ENCODE assay signal across 8 cellular contexts in the genomic region with DNA sequence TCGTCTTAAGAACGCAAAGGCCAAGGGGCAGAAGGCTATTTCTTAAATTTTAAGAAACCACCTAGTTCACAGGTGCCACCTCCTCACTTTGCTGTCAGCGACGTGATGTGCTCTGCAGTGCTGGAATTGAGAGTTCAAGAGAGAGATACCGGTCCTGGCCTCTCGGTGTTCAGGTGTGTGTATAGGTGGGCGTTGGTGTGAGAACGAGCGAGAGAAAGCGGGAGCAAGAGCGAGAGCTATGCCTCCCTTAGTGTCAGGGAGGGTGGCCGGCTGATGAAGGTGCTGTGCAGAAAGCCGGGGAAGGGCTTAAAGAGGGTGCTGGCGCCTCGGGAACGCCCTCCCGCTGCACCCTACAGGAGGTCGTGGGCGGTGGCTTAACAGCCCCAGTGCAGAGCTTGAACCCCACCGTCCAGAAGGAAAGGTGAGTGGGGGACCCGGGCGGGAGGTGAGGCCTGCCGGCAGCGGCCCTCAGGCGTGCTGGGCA.
A peak's percentile ranks its signal among the peaks of the same experiment; 100 is the strongest.
DNase-seq lines count a peak whose midpoint lies in the region; ATAC-seq and TF ChIP-seq lines count a peak whose summit lies in the region.

No MANE protein-coding gene starts in this region.

- H3K4me3 Mint-ChIP-seq in T-helper 1 cell treated with Interleukin-12 subunit alpha and Interleukin-12 subunit beta and Interleukin-4 antibody, amounts not matched to agents 30 μg/mL and 1 μg/mL, for 36 hours = peak overlapping the region; percentile 75
- H3K4me3 Mint-ChIP-seq in stimulated activated effector memory CD8-positive, alpha-beta T cell treated with anti-CD3 and anti-CD28 coated beads, Interleukin-12 subunit alpha, Interleukin-12 subunit beta, amount 100 ng/mL, for 72 hours = peak overlapping the region; percentile 71

- H3K36me3 Mint-ChIP-seq in T-helper 1 cell treated with Interleukin-12 subunit alpha and Interleukin-12 subunit beta and Interleukin-4 antibody, amounts not matched to agents 30 μg/mL and 1 μg/mL, for 36 hours (ENCODE audit: low read depth) = peaks cover 1% of the 10 kb centered on the region
- no peaks in the 10 kb centered on the region for H3K36me3 Mint-ChIP-seq in stimulated activated effector memory CD8-positive, alpha-beta T cell treated with anti-CD3 and anti-CD28 coated beads, Interleukin-12 subunit alpha, Interleukin-12 subunit beta, amount 100 ng/mL, for 72 hours

- DNase-seq in T-helper 1 cell = no peak
- DNase-seq in OCI-LY7 (ENCODE audit: low spot score) = peak; percentile 29
- DNase-seq in esophagus muscularis mucosa (ENCODE audit: extremely low spot score) = no peak
- no peak for DNase-seq in stimulated activated effector memory CD8-positive, alpha-beta T cell treated with anti-CD3 and anti-CD28 coated beads, Interleukin-12 subunit alpha, Interleukin-12 subunit beta, amount 100 ng/mL, for 72 hours (ENCODE audit: low spot score in 2 of 2)
- no peak for DNase-seq in ureter (ENCODE audit: low spot score)
- DNase-seq in hypothalamus (lab: John Stamatoyannopoulos, UW) = no peak

- peak overlapping the region; percentile 93 for H3K4me3 ChIP-seq in OCI-LY7 (ENCODE audit: low read depth, low read length, poor library complexity, severe bottlenecking)
- peak overlapping the region; percentile 35 to 58 (median 44) for H3K4me3 ChIP-seq in esophagus muscularis mucosa

- H3K27ac ChIP-seq in OCI-LY7 (ENCODE audit: low read depth, low read length, poor library complexity, severe bottlenecking) = no peak overlapping the region
- H3K27ac ChIP-seq in esophagus muscularis mucosa (replicated peaks in 1 of 4) = no peak overlapping the region

- H3K27me3 Mint-ChIP-seq in T-helper 1 cell treated with Interleukin-12 subunit alpha and Interleukin-12 subunit beta and Interleukin-4 antibody, amounts not matched to agents 30 μg/mL and 1 μg/mL, for 36 hours (ENCODE audit: low read depth) = peaks cover 79% of the 10 kb centered on the region

- POLR2A ChIA-PET in OCI-LY7 (lab: Charles Lee) = interaction anchor here (0.9 kb wide), 1 partner anchor 9 kb away, joined by 3 read pairs; no protein-coding TSS in a partner anchor

- peak overlapping the region; percentile 55; the same call in 1 of the 2 replicates for H2AFZ ChIP-seq in OCI-LY7 (ENCODE audit: low read length)

- TF ChIP-seq EP300 in esophagus muscularis mucosa (IDR thresholded peaks at IDR 0.05) = no peak

- no peak for TF ChIP-seq CTCF in OCI-LY7 (conservative IDR thresholded peaks at IDR 0.05; ENCODE audit: low read length)
- TF ChIP-seq CTCF in esophagus muscularis mucosa (IDR thresholded peaks at IDR 0.05) = no peak

- H3K36me3 ChIP-seq in OCI-LY7 (ENCODE audit: insufficient read depth, low read length) (no peaks in the 10 kb centered on the region), esophagus muscularis mucosa (no peaks in the 10 kb centered on the region)

- no peak for ATAC-seq in stimulated activated effector memory CD8-positive, alpha-beta T cell treated with anti-CD3 and anti-CD28 coated beads, Interleukin-12 subunit alpha, Interleukin-12 subunit beta, amount 100 ng/mL, for 72 hours
- no peak for ATAC-seq in GM18867 (IDR thresholded peaks at IDR 0.05; ENCODE audit: unreplicated experiment)

- no peaks in the 10 kb centered on the region for H3K9me3 ChIP-seq in OCI-LY7 (ENCODE audit: low read length)
- H3K9me3 ChIP-seq in esophagus muscularis mucosa = peaks cover 0 to 17% (median 11%) of the 10 kb centered on the region in 4 donors

- H4K20me1 ChIP-seq in OCI-LY7 (ENCODE audit: insufficient read depth, low read length) = no peaks in the 10 kb centered on the region

- H3K27ac Mint-ChIP-seq in T-helper 1 cell treated with Interleukin-12 subunit alpha and Interleukin-12 subunit beta and Interleukin-4 antibody, amounts not matched to agents 30 μg/mL and 1 μg/mL, for 36 hours = peak overlapping the region; percentile 61
- H3K27ac Mint-ChIP-seq in stimulated activated effector memory CD8-positive, alpha-beta T cell treated with anti-CD3 and anti-CD28 coated beads, Interleukin-12 subunit alpha, Interleukin-12 subunit beta, amount 100 ng/mL, for 72 hours = no peak overlapping the region

- intact Hi-C loops in OCI-LY7 (cut with micrococcal nuclease; ENCODE audit: unreplicated experiment) = loop anchor here (5.0 kb wide), 2 partner anchors 302 to 343 kb away; a partner anchor contains a TSS
- intact Hi-C loops in esophagus muscularis mucosa (cut with DNase I) = no loop called here

- H3K27me3 ChIP-seq in esophagus muscularis mucosa = peaks cover 13 to 100% (median 62%) of the 10 kb centered on the region in 4 donors

- H3K9me2 ChIP-seq in OCI-LY7 (ENCODE audit: insufficient read depth, low read length) = no peaks in the 10 kb centered on the region

- no peak for TF ChIP-seq POLR2A in esophagus muscularis mucosa (IDR thresholded peaks at IDR 0.05; ENCODE audit: low read depth)

- CTCF ChIA-PET in OCI-LY7 (lab: Charles Lee; ENCODE audit: unreplicated experiment) = no interaction called here

- H3K79me2 ChIP-seq in OCI-LY7 (ENCODE audit: insufficient read depth, low read depth, low read length) = peaks cover 3% of the 10 kb centered on the region; the same call in 1 of the 2 replicates

- H3K4me2 ChIP-seq in OCI-LY7 (ENCODE audit: low read length) = peak overlapping the region; percentile 83

- H3K4me1 Mint-ChIP-seq in T-helper 1 cell treated with Interleukin-12 subunit alpha and Interleukin-12 subunit beta and Interleukin-4 antibody, amounts not matched to agents 30 μg/mL and 1 μg/mL, for 36 hours (ENCODE audit: low read depth) = peaks cover 23% of the 10 kb centered on the region
- H3K4me1 Mint-ChIP-seq in stimulated activated effector memory CD8-positive, alpha-beta T cell treated with anti-CD3 and anti-CD28 coated beads, Interleukin-12 subunit alpha, Interleukin-12 subunit beta, amount 100 ng/mL, for 72 hours = peaks cover 37% of the 10 kb centered on the region

- H3K4me1 ChIP-seq in OCI-LY7 (ENCODE audit: insufficient read depth, low read length, poor library complexity, severe bottlenecking) = peaks cover 42% of the 10 kb centered on the region
- H3K4me1 ChIP-seq in esophagus muscularis mucosa = peaks cover 47 to 52% (median 52%) of the 10 kb centered on the region in 4 donors

- no TSS peak for BruUV-seq in OCI-LY7 (replicated peaks; lab: Mats Ljungman, UMichigan)

- H3K9me3 Mint-ChIP-seq in T-helper 1 cell treated with Interleukin-12 subunit alpha and Interleukin-12 subunit beta and Interleukin-4 antibody, amounts not matched to agents 30 μg/mL and 1 μg/mL, for 36 hours = peaks cover 14% of the 10 kb centered on the region
- peaks cover 3% of the 10 kb centered on the region for H3K9me3 Mint-ChIP-seq in stimulated activated effector memory CD8-positive, alpha-beta T cell treated with anti-CD3 and anti-CD28 coated beads, Interleukin-12 subunit alpha, Interleukin-12 subunit beta, amount 100 ng/mL, for 72 hours

- 8% methylated on average over 16 of the region's 25 CpGs for WGBS in esophagus muscularis mucosa
